ENCODE assay signal across 9 cellular contexts in genomic region chr5:146878471-146879172, GRCh38. TPM values are rescaled to one million over a fixed set of nuclear protein-coding genes. Genes with fewer than 3 reads are reported as not detected.
A peak's percentile ranks its signal among the peaks of the same experiment; 100 is the strongest.
DNase-seq lines count a peak whose midpoint lies in the region; ATAC-seq and TF ChIP-seq lines count a peak whose summit lies in the region.
"Had no signal": no experiment of that assay in that cellular context is flagged by ENCODE, and none has a peak within 500 bp of the region (broad histone marks: within the 10 kb centered on the region; RNA-seq: fewer than 3 reads in every experiment).

Gene PPP2R2B, minus strand, starts transcription at chr5:146878757.

- no peak within 1 kb of the TSS for H3K27ac Mint-ChIP-seq in WTC11
- no peak within 1 kb of the TSS for H3K27ac Mint-ChIP-seq in chondrocyte (ENCODE audit: unreplicated experiment)

- H3K4me3 ChIP-seq in GM06990 (replicated peaks; ENCODE audit: low read depth, low read length), result peak within 1 kb of the TSS; percentile 26
- peak within 1 kb of the TSS; percentile 16 for H3K4me3 ChIP-seq in KMS-11 (IDR thresholded peaks at IDR 0.05; ENCODE audit: insufficient read depth, low read depth, low read length)
- H3K4me3 ChIP-seq: SJSA1 had no signal

- DNase-seq in GM06990 (ENCODE audit: extremely low read depth, insufficient read length) (peak; percentile 11), WTC11 (ENCODE audit: low spot score) (peak; percentile 70), chondrocyte (ENCODE audit: low spot score) (peak; percentile 90), left kidney (ENCODE audit: low read depth, low spot score) (peak; percentile 89), NOMO-1 treated with DMSO at 0.1 percent for 48 hours (lab: John Stamatoyannopoulos, UW; ENCODE audit: unreplicated experiment) (no peak)
- DNase-seq in stimulated activated CD4-positive, alpha-beta T cell treated with anti-CD3 and anti-CD28 coated beads, Interleukin-2, amount 100 ng/mL, for 24 hours, result peak; percentile 47 to 54

- no peaks in the 10 kb centered on the region for H3K9me3 Mint-ChIP-seq in WTC11
- H3K9me3 Mint-ChIP-seq in chondrocyte (ENCODE audit: low read depth), result no peaks in the 10 kb centered on the region

- H3K27me3 ChIP-seq in GM06990 (replicated peaks; ENCODE audit: control insufficient read depth, insufficient read depth, low read length), result peaks cover 2% of the 10 kb centered on the region
- no peaks in the 10 kb centered on the region for H3K27me3 ChIP-seq in KMS-11 (ENCODE audit: insufficient read depth, low read depth)

- H3K4me3 Mint-ChIP-seq in WTC11 (peak within 1 kb of the TSS; percentile 86), chondrocyte (ENCODE audit: unreplicated experiment) (peak within 1 kb of the TSS; percentile 77)

- no peaks in the 10 kb centered on the region for H3K36me3 ChIP-seq in GM06990 (ENCODE audit: control insufficient read depth, insufficient read depth, low read length)
- no peaks in the 10 kb centered on the region for H3K36me3 ChIP-seq in KMS-11 (ENCODE audit: insufficient read depth)
- H3K36me3 ChIP-seq: SJSA1 had no signal

- H2AFZ ChIP-seq in KMS-11 (ENCODE audit: low read depth), result peak within 1 kb of the TSS; percentile 91

- no peaks in the 10 kb centered on the region for H4K20me1 ChIP-seq in KMS-11 (ENCODE audit: insufficient read depth)

- H3K36me3 Mint-ChIP-seq in WTC11 (no peaks in the 10 kb centered on the region), chondrocyte (ENCODE audit: low read depth) (no peaks in the 10 kb centered on the region)

- no peaks in the 10 kb centered on the region for H3K79me2 ChIP-seq in KMS-11 (ENCODE audit: insufficient read depth, low read depth)

- H3K4me1 ChIP-seq in KMS-11 (ENCODE audit: low read depth, poor library complexity, severe bottlenecking), result peaks cover 11% of the 10 kb centered on the region

- H3K27ac ChIP-seq in KMS-11, result no peak within 1 kb of the TSS
- H3K27ac ChIP-seq: SJSA1 had no signal

- TF ChIP-seq CTCF in GM06990 (IDR thresholded peaks at IDR 0.05; ENCODE audit: insufficient read depth, low read length, poor library complexity, severe bottlenecking) (no peak), KMS-11 (conservative IDR thresholded peaks at IDR 0.05; ENCODE audit: low read depth, low read length) (no peak), WTC11 (IDR thresholded peaks at IDR 0.05) (no peak), chondrocyte (IDR thresholded peaks at IDR 0.05) (no peak)

- H3K4me2 ChIP-seq in KMS-11, result peak within 1 kb of the TSS; percentile 80

- ATAC-seq in WTC11, result peak; percentile 57
- ATAC-seq in HG03439 (IDR thresholded peaks at IDR 0.05; ENCODE audit: unreplicated experiment), result no peak

- peak within 1 kb of the TSS; percentile 53; the same call in 1 of the 2 replicates for H3K9ac ChIP-seq in KMS-11

- H3K4me1 Mint-ChIP-seq in WTC11 (peaks cover 44% of the 10 kb centered on the region), chondrocyte (ENCODE audit: low read depth) (peaks cover 16% of the 10 kb centered on the region)

- CTCF ChIA-PET in WTC11 (lab: Charles Lee), result interaction anchor here (0.9 to 2.3 kb wide), 5 partner anchors 28 to 336 kb away, joined by 4 to 9 read pairs (median 7); no protein-coding TSS in a partner anchor

- H3K27me3 Mint-ChIP-seq in WTC11 (ENCODE audit: low read depth), result peaks cover 45% of the 10 kb centered on the region
- peaks cover 35% of the 10 kb centered on the region for H3K27me3 Mint-ChIP-seq in chondrocyte (ENCODE audit: low read depth)

- POLR2A ChIA-PET in WTC11 (lab: Charles Lee), result no interaction called here

TF ChIP-seq in WTC11, 78 proteins besides CTCF, POLR2A, EP300 and RAD21:
- TF ChIP-seq TCF7 (CRISPR knock-in tag; IDR thresholded peaks at IDR 0.05; ENCODE audit: low read depth) (no peak), KAT7 (CRISPR knock-in tag; IDR thresholded peaks at IDR 0.05; ENCODE audit: borderline replicate concordance) (peak; percentile 74; the same call in 1 of the 2 replicates), ZBTB43 (CRISPR knock-in tag; IDR thresholded peaks at IDR 0.05) (0 out of 2 replicates have a peak, but pooled peaks have one; percentile 34), ETV6 (CRISPR knock-in tag; IDR thresholded peaks at IDR 0.05) (no peak; the same call in 1 of the 2 replicates), CBFB (CRISPR knock-in tag; IDR thresholded peaks at IDR 0.05; ENCODE audit: low read depth) (0 out of 2 replicates have a peak, but pooled peaks have one; percentile 19), IRF1 (CRISPR knock-in tag; IDR thresholded peaks at IDR 0.05) (no peak), FOXP1 (CRISPR knock-in tag; IDR thresholded peaks at IDR 0.05; ENCODE audit: borderline replicate concordance) (peak; percentile 80; the same call in 1 of the 2 replicates), MYBL2 (CRISPR knock-in tag; IDR thresholded peaks at IDR 0.05) (peak; percentile 64; the same call in 1 of the 2 replicates), TEAD4 (CRISPR knock-in tag; IDR thresholded peaks at IDR 0.05) (no peak), NR2C2 (CRISPR knock-in tag; IDR thresholded peaks at IDR 0.05) (no peak), HMGXB4 (CRISPR knock-in tag; IDR thresholded peaks at IDR 0.05) (peak; percentile 51; the same call in 1 of the 2 replicates), ZSCAN18 (CRISPR knock-in tag; IDR thresholded peaks at IDR 0.05) (no peak), ZNF512 (CRISPR knock-in tag; IDR thresholded peaks at IDR 0.05; ENCODE audit: borderline replicate concordance) (no peak), ZNF232 (CRISPR knock-in tag; IDR thresholded peaks at IDR 0.05) (no peak), CREM (CRISPR knock-in tag; IDR thresholded peaks at IDR 0.05) (no peak), PRRX2 (CRISPR knock-in tag; IDR thresholded peaks at IDR 0.05) (no peak), ZBTB21 (CRISPR knock-in tag; IDR thresholded peaks at IDR 0.05; ENCODE audit: borderline replicate concordance) (peak; percentile 60; the same call in 1 of the 2 replicates)

RNA-seq across cellular contexts. Expression of gene PPP2R2B, which starts in this region (rescaled TPM):
- total RNA-seq in WTC11 (2021) (12.7 to 20.3 TPM (median 13.2 TPM) in 3 replicates), chondrocyte (0.35 to 0.74 TPM in 2 of 3 replicates, not detected in the other)

Comparison
In these comparisons a context has a peak if more than half of its experiments do, and no peak if none do; other contexts are left out.
1. Peak in DNase-seq in chondrocyte; RNA of the gene not detected or under 1 TPM.